ENCODE assay signal across 8 cellular contexts in the genomic region with DNA sequence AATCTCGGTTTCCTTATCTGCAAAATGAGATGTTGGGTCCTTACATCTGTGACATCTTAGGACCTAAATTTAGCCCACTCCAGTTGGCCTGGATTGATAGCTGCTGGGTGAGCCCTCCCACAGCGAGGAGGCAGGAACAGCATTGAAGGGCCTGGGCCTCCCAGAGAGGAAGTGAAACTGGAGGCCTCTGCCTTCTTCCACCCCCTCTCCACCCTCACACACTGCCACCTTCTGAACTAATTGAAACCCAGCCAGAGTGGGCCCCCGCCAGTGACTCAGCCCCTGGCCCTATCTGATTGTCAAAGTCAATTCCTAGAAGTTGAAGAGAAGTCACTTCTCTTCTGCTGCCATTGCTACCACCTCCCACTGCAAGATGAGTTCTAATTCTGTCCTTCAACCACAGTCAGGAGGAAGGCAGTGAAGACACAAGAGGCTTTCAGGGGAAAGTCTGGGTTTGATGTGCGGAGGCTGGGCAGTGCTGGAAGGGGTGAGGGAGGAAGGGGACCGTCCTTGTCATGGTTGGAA. TPM values are rescaled to one million over a fixed set of nuclear protein-coding genes. Genes with fewer than 3 reads are reported as not detected.
DNase-seq lines count a peak whose midpoint lies in the region; ATAC-seq and TF ChIP-seq lines count a peak whose summit lies in the region.

No MANE protein-coding gene starts in this region.

- H3K27ac Mint-ChIP-seq in CD4-positive, alpha-beta memory T cell, result peak overlapping the region; percentile 83 to 96 (median 90)

- H3K4me1 Mint-ChIP-seq in CD4-positive, alpha-beta memory T cell, result peaks cover 29 to 48% (median 38%) of the 10 kb centered on the region in 4 donors

- H3K27me3 Mint-ChIP-seq in CD4-positive, alpha-beta memory T cell, result no peaks in the 10 kb centered on the region

- peak; percentile 62 for ATAC-seq in GM21360 (IDR thresholded peaks at IDR 0.05; ENCODE audit: unreplicated experiment)

- no peak overlapping the region for H3K27ac ChIP-seq in CD4-positive, alpha-beta memory T cell (ENCODE audit: low read depth, low read length)
- H3K27ac ChIP-seq in HL-60 (replicated peaks) (peak overlapping the region; percentile 66), prostate gland (no peak overlapping the region)

- H3K4me3 ChIP-seq in CD4-positive, alpha-beta memory T cell (ENCODE audit: low read length in 2 of 2), result peak overlapping the region in 1 of 2 donors; percentile 19
- no peak overlapping the region for H3K4me3 ChIP-seq in HL-60 (replicated peaks; ENCODE audit: insufficient read depth, low read length)
- no peak overlapping the region for H3K4me3 ChIP-seq in prostate gland

- peaks cover 39% of the 10 kb centered on the region for H3K4me1 ChIP-seq in CD4-positive, alpha-beta memory T cell (ENCODE audit: insufficient read depth, low read length)
- no peaks in the 10 kb centered on the region for H3K4me1 ChIP-seq in prostate gland (replicated peaks)

- TF ChIP-seq POLR2A in prostate gland (IDR thresholded peaks at IDR 0.05), result no peak

- no peaks in the 10 kb centered on the region for H3K9me3 Mint-ChIP-seq in CD4-positive, alpha-beta memory T cell

- POLR2A ChIA-PET in CD4-positive, alpha-beta memory T cell (lab: Charles Lee; ENCODE audit: partially characterized antibody), result interaction anchor here (1.5 kb wide), 1 partner anchor 14 kb away, joined by 6 read pairs; no protein-coding TSS in a partner anchor

- TF ChIP-seq CTCF in HL-60 (IDR thresholded peaks at IDR 0.05; ENCODE audit: insufficient read depth, low read length) (no peak), prostate gland (IDR thresholded peaks at IDR 0.05) (no peak)

- peak overlapping the region; percentile 56 to 78 (median 74) for H3K4me3 Mint-ChIP-seq in CD4-positive, alpha-beta memory T cell

- intact Hi-C loops in CD4-positive, alpha-beta memory T cell (cut with micrococcal nuclease), result loop anchor here (10.0 kb wide), 1 partner anchor 52 kb away; a partner anchor contains a TSS
- intact Hi-C loops in prostate gland (cut with DNase I), result no loop called here

- no peaks in the 10 kb centered on the region for H3K36me3 ChIP-seq in CD4-positive, alpha-beta memory T cell (ENCODE audit: insufficient read depth, low read length)
- H3K36me3 ChIP-seq in prostate gland, result no peaks in the 10 kb centered on the region

- CTCF ChIA-PET in CD4-positive, alpha-beta memory T cell (lab: Charles Lee; ENCODE audit: partially characterized antibody), result interaction anchor here (0.7 kb wide), 1 partner anchor 9 kb away, joined by 3 read pairs; no protein-coding TSS in a partner anchor

- WGBS in prostate gland, result 74% methylated on average over 5 of the region's 5 CpGs

- H3K36me3 Mint-ChIP-seq in CD4-positive, alpha-beta memory T cell, result no peaks in the 10 kb centered on the region

- peak; percentile 32 to 55 (median 45) for DNase-seq in CD4-positive, alpha-beta memory T cell
- DNase-seq in HL-60 (ENCODE audit: low read depth in 1 of 2, low spot score in 1 of 2), result peak; percentile 86 to 94
- peak; percentile 73 to 80 for DNase-seq in activated CD4-positive, alpha-beta T cell treated with anti-CD3 and anti-CD28 coated beads for 4 hours
- DNase-seq in globus pallidus (ENCODE audit: low spot score), result peak; percentile 67
- DNase-seq in stimulated activated CD4-positive, alpha-beta T cell treated with anti-CD3 and anti-CD28 coated beads, TNF-alpha, amount 100 ng/mL, for 24 hours (ENCODE audit: low read depth in 3 of 3), result peak; percentile 68 to 91 (median 77)
- no peak for DNase-seq in prostate gland (ENCODE audit: low spot score)
- DNase-seq in DMS53 treated with DMSO at 0.1 percent for 48 hours (lab: John Stamatoyannopoulos, UW; ENCODE audit: unreplicated experiment), result no peak

- no peaks in the 10 kb centered on the region for H3K27me3 ChIP-seq in CD4-positive, alpha-beta memory T cell (ENCODE audit: insufficient read depth, low read length)
- no peaks in the 10 kb centered on the region for H3K27me3 ChIP-seq in HL-60 (ENCODE audit: insufficient read depth, poor library complexity, severe bottlenecking)
- no peaks in the 10 kb centered on the region for H3K27me3 ChIP-seq in prostate gland (replicated peaks; ENCODE audit: insufficient read depth)

- H3K9me3 ChIP-seq in CD4-positive, alpha-beta memory T cell (ENCODE audit: control insufficient read depth in 1 of 2, low read length in 2 of 2), result no peaks in the 10 kb centered on the region
- H3K9me3 ChIP-seq in prostate gland, result no peaks in the 10 kb centered on the region

RNA-seq across cellular contexts. Expression of a gene that starts 55.2 kb away (rescaled TPM):
- total RNA-seq in CD4-positive, alpha-beta memory T cell, result 10 to 100 TPM in 1 of 2 experiments, 1 to 10 TPM in 1; 9.9 to 11.7 TPM
- polyA plus RNA-seq in CD4-positive, alpha-beta memory T cell, result 1 to 10 TPM; 3.8 to 7.1 TPM
- 10 to 100 TPM; 32.3 to 44.2 TPM for total RNA-seq in prostate gland

Comparison
In these comparisons a context has a peak if more than half of its experiments do, and no peak if none do; other contexts are left out.
1. DNase-seq: peak in CD4-positive, alpha-beta memory T cell (5 of 5), HL-60 (2 of 2), activated CD4-positive, alpha-beta T cell treated with anti-CD3 and anti-CD28 coated beads for 4 hours (2 of 2), globus pallidus (single experiment) and stimulated activated CD4-positive, alpha-beta T cell treated with anti-CD3 and anti-CD28 coated beads, TNF-alpha, amount 100 ng/mL, for 24 hours (3 of 3); none in prostate gland (single experiment) and DMS53 treated with DMSO at 0.1 percent for 48 hours (single experiment).